ENCODE assay signal across 1 cellular context in genomic region chr11:5666396-5666780, GRCh38.
TF ChIP-seq lines count a peak whose summit lies in the region.

No MANE protein-coding gene starts in this region.

TF ChIP-seq in SK-N-SH, 30 proteins besides CTCF, POLR2A, EP300 and RAD21 (continued from another document):
- no peak for TF ChIP-seq USF2 (IDR thresholded peaks at IDR 0.05; ENCODE audit: borderline replicate concordance, low read depth, low read length)
- TF ChIP-seq IRF3 (IDR thresholded peaks at IDR 0.05; ENCODE audit: low read depth, low read length): no peak
TF ChIP-seq in SK-N-SH: peak in this region for 0.
